8 cellular contexts compared by ENCODE assay signal in genomic region chr22:19663286-19663815, GRCh38. TPM values are rescaled to one million over a fixed set of nuclear protein-coding genes. Genes with fewer than 3 reads are reported as not detected.
DNase-seq lines count a peak whose midpoint lies in the region; ATAC-seq and TF ChIP-seq lines count a peak whose summit lies in the region.

No MANE protein-coding gene starts in this region.

- TF ChIP-seq POLR2A in sigmoid colon (IDR thresholded peaks at IDR 0.05), result no peak

- peak; percentile 96 for DNase-seq in BE2C
- DNase-seq in KBM-7, result peak; percentile 15
- DNase-seq in amniotic epithelial cell (ENCODE audit: low read depth), result peak; percentile 67
- DNase-seq in left lobe of liver (ENCODE audit: low spot score), result no peak
- DNase-seq in sigmoid colon, result no peak
- no peak for DNase-seq in NK-92 (lab: John Stamatoyannopoulos, UW; ENCODE audit: unreplicated experiment)

- no peak for TF ChIP-seq EP300 in sigmoid colon (IDR thresholded peaks at IDR 0.05)

- in situ Hi-C loops in KBM-7 (cut with MboI; ENCODE audit: low pct_unique_long_range_greater_than_20kb, low sequenced_read_pairs), result no loop called here

- ATAC-seq in left lobe of liver (peak; percentile 44), HG02763 (IDR thresholded peaks at IDR 0.05; ENCODE audit: unreplicated experiment) (no peak), HG02759 (IDR thresholded peaks at IDR 0.05; ENCODE audit: unreplicated experiment) (no peak)

- 15 to 26% methylated on average over 6 of the region's 6 CpGs for WGBS in sigmoid colon, 2 donors

- H3K36me3 ChIP-seq in BE2C (no peaks in the 10 kb centered on the region), sigmoid colon (no peaks in the 10 kb centered on the region)

- intact Hi-C loops in sigmoid colon (cut with DNase I), result no loop called here

- H3K4me1 ChIP-seq in BE2C (peaks cover 15% of the 10 kb centered on the region), sigmoid colon (peaks cover 0 to 12% (median 8%) of the 10 kb centered on the region in 4 donors)

- H3K27ac ChIP-seq in sigmoid colon, result no peak overlapping the region

- H3K27me3 ChIP-seq in BE2C (no peaks in the 10 kb centered on the region), sigmoid colon (peaks cover 0 to 5% (median 0%) of the 10 kb centered on the region in 3 donors)

- no peak for TF ChIP-seq CTCF in BE2C (IDR thresholded peaks at IDR 0.05; ENCODE audit: low read depth, low read length)
- no peak for TF ChIP-seq CTCF in sigmoid colon (IDR thresholded peaks at IDR 0.05)

- no peaks in the 10 kb centered on the region for H3K9me3 ChIP-seq in BE2C
- no peaks in the 10 kb centered on the region for H3K9me3 ChIP-seq in sigmoid colon

- H3K4me3 ChIP-seq in BE2C (ENCODE audit: low read depth, low read length) (peak overlapping the region; percentile 39), sigmoid colon (no peak overlapping the region)

RNA-seq across cellular contexts. Expression of gene SEPTIN5, which starts 51.0 kb away (rescaled TPM):
- polyA plus RNA-seq in BE2C (2012; ENCODE audit: insufficient read depth, insufficient read length, low read depth), result 113 TPM
- total RNA-seq in left lobe of liver (1.1 TPM), sigmoid colon (10 to 100 TPM in 3 of 4 donors, 1 to 10 TPM in 1; 5.7 to 26.0 (median 12.8) TPM)
- 1 to 10 TPM; 1.2 to 6.2 (median 3.0) TPM for polyA plus RNA-seq in sigmoid colon

RNA-seq across cellular contexts. Expression of gene GP1BB, which starts 60.0 kb away (rescaled TPM):
- 46.9 TPM for polyA plus RNA-seq in BE2C (2012; ENCODE audit: insufficient read depth, insufficient read length, low read depth)
- 0.75 TPM for total RNA-seq in left lobe of liver
- total RNA-seq in sigmoid colon, result 1 to 10 TPM; 1.6 to 2.9 (median 2.4) TPM
- polyA plus RNA-seq in sigmoid colon, result 1 to 10 TPM in 1 of 3 donors, not detected in 2; 1.1 TPM

Comparison
In these comparisons a context has a peak if more than half of its experiments do, and no peak if none do; other contexts are left out.
1. DNase-seq: peak in BE2C (single experiment), KBM-7 (single experiment) and amniotic epithelial cell (single experiment); none in left lobe of liver (single experiment), sigmoid colon (single experiment) and NK-92 (single experiment).